ENCODE assay signal across 1 cellular context in genomic region chr11:95495722-95496121, GRCh38.
TF ChIP-seq lines count a peak whose summit lies in the region.

No MANE protein-coding gene starts in this region.

TF ChIP-seq in H1, 55 proteins besides CTCF, POLR2A, EP300 and RAD21:
- TF ChIP-seq CBX5 (IDR thresholded peaks at IDR 0.05; ENCODE audit: low read depth, low read length) (no peak), HDAC2 (IDR thresholded peaks at IDR 0.05; ENCODE audit: borderline replicate concordance in 1 of 2, low read depth in 2 of 2, low read length in 2 of 2) (no peak), SIRT6 (IDR thresholded peaks at IDR 0.05; ENCODE audit: low read length) (no peak), TBP (IDR thresholded peaks at IDR 0.05; ENCODE audit: low read depth, low read length) (no peak), SP4 (IDR thresholded peaks at IDR 0.05; ENCODE audit: low read length) (no peak), CHD7 (IDR thresholded peaks at IDR 0.05; ENCODE audit: insufficient replicate concordance, low read length) (no peak)
